In the genomic region with DNA sequence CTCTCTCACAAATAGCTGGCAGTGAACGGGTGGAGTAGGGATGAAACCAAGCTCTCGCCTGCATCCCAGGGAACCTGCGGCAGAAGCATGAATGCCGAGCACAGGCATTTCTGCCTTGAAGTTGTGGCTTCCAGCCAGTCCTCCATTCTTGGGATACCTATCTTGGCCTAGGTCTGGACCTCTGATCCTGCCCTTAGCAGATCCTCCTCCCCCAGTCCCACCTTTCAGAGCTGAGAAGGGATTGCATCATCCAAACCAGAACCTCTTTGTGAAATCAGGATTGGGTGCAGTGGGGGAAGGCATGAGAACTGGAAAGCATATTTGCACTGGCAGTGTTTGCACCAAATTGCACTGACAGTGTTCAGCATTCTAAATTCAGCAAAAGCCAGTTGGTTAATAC, we compare ENCODE assay signal across 1 cellular context.
TF ChIP-seq lines count a peak whose summit lies in the region.

No MANE protein-coding gene starts in this region.

TF ChIP-seq in HepG2, 621 proteins besides CTCF, POLR2A, EP300 and RAD21 (continued from another document and continues in another):
- TF ChIP-seq, protein P1, sequence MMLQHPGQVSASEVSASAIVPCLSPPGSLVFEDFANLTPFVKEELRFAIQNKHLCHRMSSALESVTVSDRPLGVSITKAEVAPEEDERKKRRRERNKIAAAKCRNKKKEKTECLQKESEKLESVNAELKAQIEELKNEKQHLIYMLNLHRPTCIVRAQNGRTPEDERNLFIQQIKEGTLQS (CRISPR knock-in tag; IDR thresholded peaks at IDR 0.05), result peak; percentile 93
- no peak for TF ChIP-seq KAT7 (CRISPR knock-in tag; IDR thresholded peaks at IDR 0.05; ENCODE audit: borderline replicate concordance)
- TF ChIP-seq, protein P2, sequence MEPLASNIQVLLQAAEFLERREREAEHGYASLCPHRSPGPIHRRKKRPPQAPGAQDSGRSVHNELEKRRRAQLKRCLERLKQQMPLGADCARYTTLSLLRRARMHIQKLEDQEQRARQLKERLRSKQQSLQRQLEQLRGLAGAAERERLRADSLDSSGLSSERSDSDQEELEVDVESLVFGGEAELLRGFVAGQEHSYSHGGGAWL (CRISPR knock-in tag; IDR thresholded peaks at IDR 0.05), result no peak
- TF ChIP-seq, protein P3, sequence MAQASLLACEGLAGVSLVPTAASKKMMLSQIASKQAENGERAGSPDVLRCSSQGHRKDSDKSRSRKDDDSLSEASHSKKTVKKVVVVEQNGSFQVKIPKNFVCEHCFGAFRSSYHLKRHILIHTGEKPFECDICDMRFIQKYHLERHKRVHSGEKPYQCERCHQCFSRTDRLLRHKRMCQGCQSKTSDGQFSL (CRISPR knock-in tag; IDR thresholded peaks at IDR 0.05), result no peak
- no peak for TF ChIP-seq RFX3 (CRISPR knock-in tag; IDR thresholded peaks at IDR 0.05)
- no peak for TF ChIP-seq ZNF674 (CRISPR knock-in tag; IDR thresholded peaks at IDR 0.05; ENCODE audit: low read depth)
- no peak for TF ChIP-seq TBP (CRISPR knock-in tag; IDR thresholded peaks at IDR 0.05)
- TF ChIP-seq TARDBP (CRISPR knock-in tag; IDR thresholded peaks at IDR 0.05), result 0 out of 2 replicates have a peak, but pooled peaks have one; percentile 23
- no peak for TF ChIP-seq ELF4 (CRISPR knock-in tag; IDR thresholded peaks at IDR 0.05; ENCODE audit: borderline replicate concordance)
- no peak for TF ChIP-seq HHEX (CRISPR knock-in tag; IDR thresholded peaks at IDR 0.05)
- no peak for TF ChIP-seq CCAR2 (optimal IDR thresholded peaks at IDR 0.05; ENCODE audit: low read depth, low read length)
- no peak for TF ChIP-seq RFXANK (CRISPR knock-in tag; IDR thresholded peaks at IDR 0.05)
- TF ChIP-seq ZNF256 (CRISPR knock-in tag; conservative IDR thresholded peaks at IDR 0.05), result no peak
- TF ChIP-seq, protein P4, sequence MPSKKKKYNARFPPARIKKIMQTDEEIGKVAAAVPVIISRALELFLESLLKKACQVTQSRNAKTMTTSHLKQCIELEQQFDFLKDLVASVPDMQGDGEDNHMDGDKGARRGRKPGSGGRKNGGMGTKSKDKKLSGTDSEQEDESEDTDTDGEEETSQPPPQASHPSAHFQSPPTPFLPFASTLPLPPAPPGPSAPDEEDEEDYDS (CRISPR knock-in tag; IDR thresholded peaks at IDR 0.05), result no peak
- no peak for TF ChIP-seq ZNF343 (CRISPR knock-in tag; IDR thresholded peaks at IDR 0.05)
- peak; percentile 76 for TF ChIP-seq SALL1 (CRISPR knock-in tag; IDR thresholded peaks at IDR 0.05)
- TF ChIP-seq ZFX (CRISPR knock-in tag; IDR thresholded peaks at IDR 0.05; ENCODE audit: low read depth), result no peak
- TF ChIP-seq, protein P5, sequence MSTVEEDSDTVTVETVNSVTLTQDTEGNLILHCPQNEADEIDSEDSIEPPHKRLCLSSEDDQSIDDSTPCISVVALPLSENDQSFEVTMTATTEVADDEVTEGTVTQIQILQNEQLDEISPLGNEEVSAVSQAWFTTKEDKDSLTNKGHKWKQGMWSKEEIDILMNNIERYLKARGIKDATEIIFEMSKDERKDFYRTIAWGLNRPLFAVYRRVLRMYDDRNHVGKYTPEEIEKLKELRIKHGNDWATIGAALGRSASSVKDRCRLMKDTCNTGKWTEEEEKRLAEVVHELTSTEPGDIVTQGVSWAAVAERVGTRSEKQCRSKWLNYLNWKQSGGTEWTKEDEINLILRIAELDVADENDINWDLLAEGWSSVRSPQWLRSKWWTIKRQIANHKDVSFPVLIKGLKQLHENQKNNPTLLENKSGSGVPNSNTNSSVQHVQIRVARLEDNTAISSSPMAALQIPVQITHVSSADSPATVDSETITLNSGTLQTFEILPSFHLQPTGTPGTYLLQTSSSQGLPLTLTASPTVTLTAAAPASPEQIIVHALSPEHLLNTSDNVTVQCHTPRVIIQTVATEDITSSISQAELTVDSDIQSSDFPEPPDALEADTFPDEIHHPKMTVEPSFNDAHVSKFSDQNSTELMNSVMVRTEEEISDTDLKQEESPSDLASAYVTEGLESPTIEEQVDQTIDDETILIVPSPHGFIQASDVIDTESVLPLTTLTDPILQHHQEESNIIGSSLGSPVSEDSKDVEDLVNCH (CRISPR knock-in tag; IDR thresholded peaks at IDR 0.05), result no peak
- TF ChIP-seq RNF2 (conservative IDR thresholded peaks at IDR 0.05; ENCODE audit: low read depth), result no peak
- no peak for TF ChIP-seq ZNF550 (CRISPR knock-in tag; IDR thresholded peaks at IDR 0.05; ENCODE audit: borderline replicate concordance)
- TF ChIP-seq, protein P6, sequence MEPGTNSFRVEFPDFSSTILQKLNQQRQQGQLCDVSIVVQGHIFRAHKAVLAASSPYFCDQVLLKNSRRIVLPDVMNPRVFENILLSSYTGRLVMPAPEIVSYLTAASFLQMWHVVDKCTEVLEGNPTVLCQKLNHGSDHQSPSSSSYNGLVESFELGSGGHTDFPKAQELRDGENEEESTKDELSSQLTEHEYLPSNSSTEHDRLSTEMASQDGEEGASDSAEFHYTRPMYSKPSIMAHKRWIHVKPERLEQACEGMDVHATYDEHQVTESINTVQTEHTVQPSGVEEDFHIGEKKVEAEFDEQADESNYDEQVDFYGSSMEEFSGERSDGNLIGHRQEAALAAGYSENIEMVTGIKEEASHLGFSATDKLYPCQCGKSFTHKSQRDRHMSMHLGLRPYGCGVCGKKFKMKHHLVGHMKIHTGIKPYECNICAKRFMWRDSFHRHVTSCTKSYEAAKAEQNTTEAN (CRISPR knock-in tag; conservative IDR thresholded peaks at IDR 0.05), result peak; percentile 57; the same call in 1 of the 2 replicates
- TF ChIP-seq, protein P7, sequence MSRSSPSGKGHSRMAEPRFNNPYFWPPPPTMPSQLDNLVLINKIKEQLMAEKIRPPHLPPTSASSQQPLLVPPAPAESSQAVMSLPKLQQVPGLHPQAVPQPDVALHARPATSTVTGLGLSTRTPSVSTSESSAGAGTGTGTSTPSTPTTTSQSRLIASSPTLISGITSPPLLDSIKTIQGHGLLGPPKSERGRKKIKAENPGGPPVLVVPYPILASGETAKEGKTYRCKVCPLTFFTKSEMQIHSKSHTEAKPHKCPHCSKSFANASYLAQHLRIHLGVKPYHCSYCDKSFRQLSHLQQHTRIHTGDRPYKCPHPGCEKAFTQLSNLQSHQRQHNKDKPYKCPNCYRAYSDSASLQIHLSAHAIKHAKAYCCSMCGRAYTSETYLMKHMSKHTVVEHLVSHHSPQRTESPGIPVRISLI (CRISPR knock-in tag; IDR thresholded peaks at IDR 0.05; ENCODE audit: borderline replicate concordance), result no peak
- TF ChIP-seq HIVEP1 (CRISPR knock-in tag; IDR thresholded peaks at IDR 0.05), result no peak
- TF ChIP-seq ZNF383 (CRISPR knock-in tag; IDR thresholded peaks at IDR 0.05; ENCODE audit: borderline replicate concordance), result no peak
- TF ChIP-seq SP1 (IDR thresholded peaks at IDR 0.05), result no peak
- TF ChIP-seq SP1 (CRISPR knock-in tag; IDR thresholded peaks at IDR 0.05), result no peak
- no peak for TF ChIP-seq ZNF136 (CRISPR knock-in tag; IDR thresholded peaks at IDR 0.05; ENCODE audit: low read depth)
- no peak for TF ChIP-seq CCDC6 (CRISPR knock-in tag; IDR thresholded peaks at IDR 0.05)
- TF ChIP-seq, protein P8, sequence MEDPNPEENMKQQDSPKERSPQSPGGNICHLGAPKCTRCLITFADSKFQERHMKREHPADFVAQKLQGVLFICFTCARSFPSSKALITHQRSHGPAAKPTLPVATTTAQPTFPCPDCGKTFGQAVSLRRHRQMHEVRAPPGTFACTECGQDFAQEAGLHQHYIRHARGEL (CRISPR knock-in tag; IDR thresholded peaks at IDR 0.05), result no peak
- TF ChIP-seq, protein P9, sequence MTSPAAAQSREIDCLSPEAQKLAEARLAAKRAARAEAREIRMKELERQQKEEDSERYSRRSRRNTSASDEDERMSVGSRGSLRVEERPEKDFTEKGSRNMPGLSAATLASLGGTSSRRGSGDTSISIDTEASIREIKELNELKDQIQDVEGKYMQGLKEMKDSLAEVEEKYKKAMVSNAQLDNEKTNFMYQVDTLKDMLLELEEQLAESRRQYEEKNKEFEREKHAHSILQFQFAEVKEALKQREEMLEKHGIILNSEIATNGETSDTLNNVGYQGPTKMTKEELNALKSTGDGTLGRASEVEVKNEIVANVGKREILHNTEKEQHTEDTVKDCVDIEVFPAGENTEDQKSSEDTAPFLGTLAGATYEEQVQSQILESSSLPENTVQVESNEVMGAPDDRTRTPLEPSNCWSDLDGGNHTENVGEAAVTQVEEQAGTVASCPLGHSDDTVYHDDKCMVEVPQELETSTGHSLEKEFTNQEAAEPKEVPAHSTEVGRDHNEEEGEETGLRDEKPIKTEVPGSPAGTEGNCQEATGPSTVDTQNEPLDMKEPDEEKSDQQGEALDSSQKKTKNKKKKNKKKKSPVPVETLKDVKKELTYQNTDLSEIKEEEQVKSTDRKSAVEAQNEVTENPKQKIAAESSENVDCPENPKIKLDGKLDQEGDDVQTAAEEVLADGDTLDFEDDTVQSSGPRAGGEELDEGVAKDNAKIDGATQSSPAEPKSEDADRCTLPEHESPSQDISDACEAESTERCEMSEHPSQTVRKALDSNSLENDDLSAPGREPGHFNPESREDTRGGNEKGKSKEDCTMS (CRISPR knock-in tag; conservative IDR thresholded peaks at IDR 0.05), result no peak
- peak; percentile 64 for TF ChIP-seq ISL2 (CRISPR knock-in tag; IDR thresholded peaks at IDR 0.05)
- TF ChIP-seq RARA (CRISPR knock-in tag; IDR thresholded peaks at IDR 0.05), result peak; percentile 44; the same call in 1 of the 2 replicates
- TF ChIP-seq ZNF616 (CRISPR knock-in tag; IDR thresholded peaks at IDR 0.05; ENCODE audit: low read depth), result no peak
- TF ChIP-seq, protein P10, sequence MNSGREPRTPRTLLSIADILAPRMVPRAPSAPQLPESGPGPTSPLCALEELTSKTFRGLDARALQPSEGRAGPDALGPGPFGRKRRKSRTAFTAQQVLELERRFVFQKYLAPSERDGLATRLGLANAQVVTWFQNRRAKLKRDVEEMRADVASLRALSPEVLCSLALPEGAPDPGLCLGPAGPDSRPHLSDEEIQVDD (CRISPR knock-in tag; IDR thresholded peaks at IDR 0.05; ENCODE audit: borderline replicate concordance), result no peak
- no peak for TF ChIP-seq ZNF143 (CRISPR knock-in tag; IDR thresholded peaks at IDR 0.05)
- TF ChIP-seq ZNF430 (CRISPR knock-in tag; IDR thresholded peaks at IDR 0.05), result no peak
- no peak for TF ChIP-seq POLR2AphosphoS2 (IDR thresholded peaks at IDR 0.05; ENCODE audit: low read depth, low read length)
- TF ChIP-seq ZNF883 (CRISPR knock-in tag; IDR thresholded peaks at IDR 0.05; ENCODE audit: not compliant biosample characterization), result no peak
- TF ChIP-seq ZNF766 (CRISPR knock-in tag; IDR thresholded peaks at IDR 0.05; ENCODE audit: borderline replicate concordance), result no peak
- TF ChIP-seq, protein P11, sequence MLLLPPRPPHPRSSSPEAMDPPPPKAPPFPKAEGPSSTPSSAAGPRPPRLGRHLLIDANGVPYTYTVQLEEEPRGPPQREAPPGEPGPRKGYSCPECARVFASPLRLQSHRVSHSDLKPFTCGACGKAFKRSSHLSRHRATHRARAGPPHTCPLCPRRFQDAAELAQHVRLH (CRISPR knock-in tag; IDR thresholded peaks at IDR 0.05; ENCODE audit: borderline replicate concordance, low read depth), result no peak
- TF ChIP-seq KLF15 (CRISPR knock-in tag; IDR thresholded peaks at IDR 0.05; ENCODE audit: borderline replicate concordance), result no peak
- TF ChIP-seq JARID2 (CRISPR knock-in tag; IDR thresholded peaks at IDR 0.05; ENCODE audit: insufficient replicate concordance), result no peak
- TF ChIP-seq, protein P12, sequence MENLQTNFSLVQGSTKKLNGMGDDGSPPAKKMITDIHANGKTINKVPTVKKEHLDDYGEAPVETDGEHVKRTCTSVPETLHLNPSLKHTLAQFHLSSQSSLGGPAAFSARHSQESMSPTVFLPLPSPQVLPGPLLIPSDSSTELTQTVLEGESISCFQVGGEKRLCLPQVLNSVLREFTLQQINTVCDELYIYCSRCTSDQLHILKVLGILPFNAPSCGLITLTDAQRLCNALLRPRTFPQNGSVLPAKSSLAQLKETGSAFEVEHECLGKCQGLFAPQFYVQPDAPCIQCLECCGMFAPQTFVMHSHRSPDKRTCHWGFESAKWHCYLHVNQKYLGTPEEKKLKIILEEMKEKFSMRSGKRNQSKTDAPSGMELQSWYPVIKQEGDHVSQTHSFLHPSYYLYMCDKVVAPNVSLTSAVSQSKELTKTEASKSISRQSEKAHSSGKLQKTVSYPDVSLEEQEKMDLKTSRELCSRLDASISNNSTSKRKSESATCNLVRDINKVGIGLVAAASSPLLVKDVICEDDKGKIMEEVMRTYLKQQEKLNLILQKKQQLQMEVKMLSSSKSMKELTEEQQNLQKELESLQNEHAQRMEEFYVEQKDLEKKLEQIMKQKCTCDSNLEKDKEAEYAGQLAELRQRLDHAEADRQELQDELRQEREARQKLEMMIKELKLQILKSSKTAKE (CRISPR knock-in tag; IDR thresholded peaks at IDR 0.05; ENCODE audit: borderline replicate concordance), result no peak
- no peak for TF ChIP-seq ZFP1 (CRISPR knock-in tag; IDR thresholded peaks at IDR 0.05)
- TF ChIP-seq GLI4 (CRISPR knock-in tag; IDR thresholded peaks at IDR 0.05; ENCODE audit: borderline replicate concordance), result no peak
- TF ChIP-seq SRSF9 (IDR thresholded peaks at IDR 0.05; ENCODE audit: borderline replicate concordance, insufficient read depth, low read depth, low read length, poor library complexity, severe bottlenecking), result no peak
- no peak for TF ChIP-seq RFX1 (IDR thresholded peaks at IDR 0.05)
- TF ChIP-seq RXRA (CRISPR knock-in tag; IDR thresholded peaks at IDR 0.05), result no peak; the same call in 1 of the 2 replicates
- no peak for TF ChIP-seq ZNF589 (CRISPR knock-in tag; conservative IDR thresholded peaks at IDR 0.05)
- no peak for TF ChIP-seq ZNF460 (CRISPR knock-in tag; IDR thresholded peaks at IDR 0.05; ENCODE audit: borderline replicate concordance)
- no peak for TF ChIP-seq RORA (CRISPR knock-in tag; IDR thresholded peaks at IDR 0.05)
- TF ChIP-seq, protein P13, sequence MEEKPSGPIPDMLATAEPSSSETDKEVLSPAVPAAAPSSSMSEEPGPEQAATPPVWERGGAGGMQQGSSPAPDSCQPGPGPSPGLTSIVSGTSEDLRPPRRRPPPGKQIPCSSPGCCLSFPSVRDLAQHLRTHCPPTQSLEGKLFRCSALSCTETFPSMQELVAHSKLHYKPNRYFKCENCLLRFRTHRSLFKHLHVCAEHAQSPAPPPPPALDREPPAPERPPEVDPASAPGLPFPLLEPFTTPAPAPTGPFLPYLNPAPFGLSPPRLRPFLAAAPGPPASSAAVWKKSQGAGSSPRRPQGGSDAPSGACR (CRISPR knock-in tag; IDR thresholded peaks at IDR 0.05), result 0 out of 2 replicates have a peak, but pooled peaks have one; percentile 41
- TF ChIP-seq, protein P14, sequence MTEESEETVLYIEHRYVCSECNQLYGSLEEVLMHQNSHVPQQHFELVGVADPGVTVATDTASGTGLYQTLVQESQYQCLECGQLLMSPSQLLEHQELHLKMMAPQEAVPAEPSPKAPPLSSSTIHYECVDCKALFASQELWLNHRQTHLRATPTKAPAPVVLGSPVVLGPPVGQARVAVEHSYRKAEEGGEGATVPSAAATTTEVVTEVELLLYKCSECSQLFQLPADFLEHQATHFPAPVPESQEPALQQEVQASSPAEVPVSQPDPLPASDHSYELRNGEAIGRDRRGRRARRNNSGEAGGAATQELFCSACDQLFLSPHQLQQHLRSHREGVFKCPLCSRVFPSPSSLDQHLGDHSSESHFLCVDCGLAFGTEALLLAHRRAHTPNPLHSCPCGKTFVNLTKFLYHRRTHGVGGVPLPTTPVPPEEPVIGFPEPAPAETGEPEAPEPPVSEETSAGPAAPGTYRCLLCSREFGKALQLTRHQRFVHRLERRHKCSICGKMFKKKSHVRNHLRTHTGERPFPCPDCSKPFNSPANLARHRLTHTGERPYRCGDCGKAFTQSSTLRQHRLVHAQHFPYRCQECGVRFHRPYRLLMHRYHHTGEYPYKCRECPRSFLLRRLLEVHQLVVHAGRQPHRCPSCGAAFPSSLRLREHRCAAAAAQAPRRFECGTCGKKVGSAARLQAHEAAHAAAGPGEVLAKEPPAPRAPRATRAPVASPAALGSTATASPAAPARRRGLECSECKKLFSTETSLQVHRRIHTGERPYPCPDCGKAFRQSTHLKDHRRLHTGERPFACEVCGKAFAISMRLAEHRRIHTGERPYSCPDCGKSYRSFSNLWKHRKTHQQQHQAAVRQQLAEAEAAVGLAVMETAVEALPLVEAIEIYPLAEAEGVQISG (CRISPR knock-in tag; IDR thresholded peaks at IDR 0.05), result 0 out of 2 replicates have a peak, but pooled peaks have one; percentile 40
- TF ChIP-seq ZNF230 (CRISPR knock-in tag; IDR thresholded peaks at IDR 0.05), result no peak
